1 cellular context compared by ENCODE assay signal in the genomic region with DNA sequence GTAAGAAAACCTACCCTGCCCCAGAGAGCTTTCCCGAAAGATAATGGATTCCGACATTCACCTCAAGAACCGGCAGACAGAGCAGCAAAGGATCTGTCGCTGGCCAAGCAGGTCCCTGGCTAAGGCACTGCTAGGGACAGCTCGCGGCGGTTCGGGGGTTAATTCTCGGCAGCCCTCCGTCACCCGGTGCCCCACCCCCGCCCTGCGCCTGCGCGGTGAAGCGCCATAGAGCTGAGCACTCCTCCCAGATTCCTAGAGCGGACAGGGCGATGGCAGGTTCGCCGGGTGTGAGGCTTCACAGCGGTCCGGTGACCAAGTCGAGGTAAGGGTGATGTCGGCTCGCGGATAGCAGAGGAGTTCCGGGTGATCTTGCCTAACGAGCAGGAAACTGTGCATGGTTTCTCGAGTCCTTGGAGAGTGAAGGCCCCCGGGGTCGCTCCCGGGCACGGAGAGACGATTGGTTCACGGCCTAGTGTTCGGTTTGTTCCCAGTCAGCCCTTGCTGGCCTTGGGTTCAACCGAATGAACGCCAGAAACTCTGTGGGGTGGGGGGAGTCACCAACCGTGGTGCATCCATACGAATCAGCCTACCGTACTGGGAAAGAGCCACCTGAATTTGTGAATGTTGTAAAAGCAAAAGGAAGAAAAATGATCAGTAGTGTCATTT.
TF ChIP-seq lines count a peak whose summit lies in the region.

A gene (minus strand): TSS at position 160 of the 666 bp plus-strand sequence. CDS start 25,877 bp downstream, outside the sequence.

TF ChIP-seq in HepG2, 621 proteins besides CTCF, POLR2A, EP300 and RAD21 (continued from another document and continues in another):
- no peak for TF ChIP-seq ATF7 (IDR thresholded peaks at IDR 0.05)
- peak; percentile 28; the same call in 1 of the 2 replicates for TF ChIP-seq ATF7 (CRISPR knock-in tag; IDR thresholded peaks at IDR 0.05)
- no peak for TF ChIP-seq ZNF234 (CRISPR knock-in tag; conservative IDR thresholded peaks at IDR 0.05)
- TF ChIP-seq, protein P1, sequence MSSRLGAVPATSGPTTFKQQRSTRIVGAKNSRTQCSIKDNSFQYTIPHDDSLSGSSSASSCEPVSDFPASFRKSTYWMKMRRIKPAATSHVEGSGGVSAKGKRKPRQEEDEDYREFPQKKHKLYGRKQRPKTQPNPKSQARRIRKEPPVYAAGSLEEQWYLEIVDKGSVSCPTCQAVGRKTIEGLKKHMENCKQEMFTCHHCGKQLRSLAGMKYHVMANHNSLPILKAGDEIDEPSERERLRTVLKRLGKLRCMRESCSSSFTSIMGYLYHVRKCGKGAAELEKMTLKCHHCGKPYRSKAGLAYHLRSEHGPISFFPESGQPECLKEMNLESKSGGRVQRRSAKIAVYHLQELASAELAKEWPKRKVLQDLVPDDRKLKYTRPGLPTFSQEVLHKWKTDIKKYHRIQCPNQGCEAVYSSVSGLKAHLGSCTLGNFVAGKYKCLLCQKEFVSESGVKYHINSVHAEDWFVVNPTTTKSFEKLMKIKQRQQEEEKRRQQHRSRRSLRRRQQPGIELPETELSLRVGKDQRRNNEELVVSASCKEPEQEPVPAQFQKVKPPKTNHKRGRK (CRISPR knock-in tag; IDR thresholded peaks at IDR 0.05), result no peak
- TF ChIP-seq SOX6 (IDR thresholded peaks at IDR 0.05), result no peak
- peak; percentile 84 for TF ChIP-seq SOX6 (CRISPR knock-in tag; IDR thresholded peaks at IDR 0.05)
- TF ChIP-seq ZNF460 (CRISPR knock-in tag; IDR thresholded peaks at IDR 0.05; ENCODE audit: borderline replicate concordance), result peak; percentile 40; the same call in 1 of the 2 replicates
- peak; percentile 93; the same call in 1 of the 2 replicates for TF ChIP-seq CAMTA2 (CRISPR knock-in tag; IDR thresholded peaks at IDR 0.05; ENCODE audit: borderline replicate concordance)
- TF ChIP-seq, protein P2, sequence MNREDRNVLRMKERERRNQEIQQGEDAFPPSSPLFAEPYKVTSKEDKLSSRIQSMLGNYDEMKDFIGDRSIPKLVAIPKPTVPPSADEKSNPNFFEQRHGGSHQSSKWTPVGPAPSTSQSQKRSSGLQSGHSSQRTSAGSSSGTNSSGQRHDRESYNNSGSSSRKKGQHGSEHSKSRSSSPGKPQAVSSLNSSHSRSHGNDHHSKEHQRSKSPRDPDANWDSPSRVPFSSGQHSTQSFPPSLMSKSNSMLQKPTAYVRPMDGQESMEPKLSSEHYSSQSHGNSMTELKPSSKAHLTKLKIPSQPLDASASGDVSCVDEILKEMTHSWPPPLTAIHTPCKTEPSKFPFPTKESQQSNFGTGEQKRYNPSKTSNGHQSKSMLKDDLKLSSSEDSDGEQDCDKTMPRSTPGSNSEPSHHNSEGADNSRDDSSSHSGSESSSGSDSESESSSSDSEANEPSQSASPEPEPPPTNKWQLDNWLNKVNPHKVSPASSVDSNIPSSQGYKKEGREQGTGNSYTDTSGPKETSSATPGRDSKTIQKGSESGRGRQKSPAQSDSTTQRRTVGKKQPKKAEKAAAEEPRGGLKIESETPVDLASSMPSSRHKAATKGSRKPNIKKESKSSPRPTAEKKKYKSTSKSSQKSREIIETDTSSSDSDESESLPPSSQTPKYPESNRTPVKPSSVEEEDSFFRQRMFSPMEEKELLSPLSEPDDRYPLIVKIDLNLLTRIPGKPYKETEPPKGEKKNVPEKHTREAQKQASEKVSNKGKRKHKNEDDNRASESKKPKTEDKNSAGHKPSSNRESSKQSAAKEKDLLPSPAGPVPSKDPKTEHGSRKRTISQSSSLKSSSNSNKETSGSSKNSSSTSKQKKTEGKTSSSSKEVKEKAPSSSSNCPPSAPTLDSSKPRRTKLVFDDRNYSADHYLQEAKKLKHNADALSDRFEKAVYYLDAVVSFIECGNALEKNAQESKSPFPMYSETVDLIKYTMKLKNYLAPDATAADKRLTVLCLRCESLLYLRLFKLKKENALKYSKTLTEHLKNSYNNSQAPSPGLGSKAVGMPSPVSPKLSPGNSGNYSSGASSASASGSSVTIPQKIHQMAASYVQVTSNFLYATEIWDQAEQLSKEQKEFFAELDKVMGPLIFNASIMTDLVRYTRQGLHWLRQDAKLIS (CRISPR knock-in tag; IDR thresholded peaks at IDR 0.05), result no peak
- TF ChIP-seq ZNF75D (CRISPR knock-in tag; IDR thresholded peaks at IDR 0.05; ENCODE audit: borderline replicate concordance), result no peak
- TF ChIP-seq, protein P3, sequence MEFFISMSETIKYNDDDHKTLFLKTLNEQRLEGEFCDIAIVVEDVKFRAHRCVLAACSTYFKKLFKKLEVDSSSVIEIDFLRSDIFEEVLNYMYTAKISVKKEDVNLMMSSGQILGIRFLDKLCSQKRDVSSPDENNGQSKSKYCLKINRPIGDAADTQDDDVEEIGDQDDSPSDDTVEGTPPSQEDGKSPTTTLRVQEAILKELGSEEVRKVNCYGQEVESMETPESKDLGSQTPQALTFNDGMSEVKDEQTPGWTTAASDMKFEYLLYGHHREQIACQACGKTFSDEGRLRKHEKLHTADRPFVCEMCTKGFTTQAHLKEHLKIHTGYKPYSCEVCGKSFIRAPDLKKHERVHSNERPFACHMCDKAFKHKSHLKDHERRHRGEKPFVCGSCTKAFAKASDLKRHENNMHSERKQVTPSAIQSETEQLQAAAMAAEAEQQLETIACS (CRISPR knock-in tag; IDR thresholded peaks at IDR 0.05), result no peak
- 0 out of 2 replicates have a peak, but pooled peaks have one; percentile 36 for TF ChIP-seq ZNF567 (CRISPR knock-in tag; IDR thresholded peaks at IDR 0.05; ENCODE audit: borderline replicate concordance)
- peak; percentile 37; the same call in 1 of the 2 replicates for TF ChIP-seq GABPA (IDR thresholded peaks at IDR 0.05; ENCODE audit: low read depth, low read length)
- TF ChIP-seq GABPA (CRISPR knock-in tag; IDR thresholded peaks at IDR 0.05; ENCODE audit: low read depth), result peak; percentile 79
- no peak for TF ChIP-seq NFRKB (IDR thresholded peaks at IDR 0.05)
- peak; percentile 78; the same call in 1 of the 2 replicates for TF ChIP-seq TOPORS (CRISPR knock-in tag; IDR thresholded peaks at IDR 0.05)
- TF ChIP-seq TAF15 (IDR thresholded peaks at IDR 0.05; ENCODE audit: low read depth, low read length, poor library complexity, severe bottlenecking), result no peak
- no peak for TF ChIP-seq GZF1 (CRISPR knock-in tag; IDR thresholded peaks at IDR 0.05)
- TF ChIP-seq ZNF652 (CRISPR knock-in tag; IDR thresholded peaks at IDR 0.05; ENCODE audit: borderline replicate concordance, low read depth), result peak; percentile 100
- TF ChIP-seq ZSCAN22 (CRISPR knock-in tag; IDR thresholded peaks at IDR 0.05), result peak; percentile 76; the same call in 1 of the 2 replicates
- TF ChIP-seq, protein P4, sequence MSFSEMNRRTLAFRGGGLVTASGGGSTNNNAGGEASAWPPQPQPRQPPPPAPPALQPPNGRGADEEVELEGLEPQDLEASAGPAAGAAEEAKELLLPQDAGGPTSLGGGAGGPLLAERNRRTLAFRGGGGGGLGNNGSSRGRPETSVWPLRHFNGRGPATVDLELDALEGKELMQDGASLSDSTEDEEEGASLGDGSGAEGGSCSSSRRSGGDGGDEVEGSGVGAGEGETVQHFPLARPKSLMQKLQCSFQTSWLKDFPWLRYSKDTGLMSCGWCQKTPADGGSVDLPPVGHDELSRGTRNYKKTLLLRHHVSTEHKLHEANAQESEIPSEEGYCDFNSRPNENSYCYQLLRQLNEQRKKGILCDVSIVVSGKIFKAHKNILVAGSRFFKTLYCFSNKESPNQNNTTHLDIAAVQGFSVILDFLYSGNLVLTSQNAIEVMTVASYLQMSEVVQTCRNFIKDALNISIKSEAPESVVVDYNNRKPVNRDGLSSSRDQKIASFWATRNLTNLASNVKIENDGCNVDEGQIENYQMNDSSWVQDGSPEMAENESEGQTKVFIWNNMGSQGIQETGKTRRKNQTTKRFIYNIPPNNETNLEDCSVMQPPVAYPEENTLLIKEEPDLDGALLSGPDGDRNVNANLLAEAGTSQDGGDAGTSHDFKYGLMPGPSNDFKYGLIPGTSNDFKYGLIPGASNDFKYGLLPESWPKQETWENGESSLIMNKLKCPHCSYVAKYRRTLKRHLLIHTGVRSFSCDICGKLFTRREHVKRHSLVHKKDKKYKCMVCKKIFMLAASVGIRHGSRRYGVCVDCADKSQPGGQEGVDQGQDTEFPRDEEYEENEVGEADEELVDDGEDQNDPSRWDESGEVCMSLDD (CRISPR knock-in tag; IDR thresholded peaks at IDR 0.05; ENCODE audit: borderline replicate concordance), result peak; percentile 57; the same call in 1 of the 2 replicates
- TF ChIP-seq ZNF335 (CRISPR knock-in tag; IDR thresholded peaks at IDR 0.05), result peak; percentile 93
- TF ChIP-seq ZSCAN9 (CRISPR knock-in tag; IDR thresholded peaks at IDR 0.05; ENCODE audit: borderline replicate concordance), result 0 out of 2 replicates have a peak, but pooled peaks have one; percentile 65
- TF ChIP-seq SOX13 (IDR thresholded peaks at IDR 0.05), result no peak
- 0 out of 4 replicates have a peak, but pooled peaks of 1 of the 2 experiments have one; percentile 41 for TF ChIP-seq SOX13 (CRISPR knock-in tag; conservative IDR thresholded peaks at IDR 0.05 in 1 of 2, IDR thresholded peaks at IDR 0.05 in 1 of 2)
- TF ChIP-seq YEATS2 (CRISPR knock-in tag; IDR thresholded peaks at IDR 0.05; ENCODE audit: borderline replicate concordance), result peak; percentile 95
- TF ChIP-seq ZNF558 (CRISPR knock-in tag; IDR thresholded peaks at IDR 0.05; ENCODE audit: borderline replicate concordance), result peak; percentile 93; the same call in 1 of the 2 replicates
- no peak for TF ChIP-seq ZNF260 (CRISPR knock-in tag; IDR thresholded peaks at IDR 0.05; ENCODE audit: borderline replicate concordance, low read depth)
- no peak for TF ChIP-seq RORA (CRISPR knock-in tag; IDR thresholded peaks at IDR 0.05)
- TF ChIP-seq ZNF761 (CRISPR knock-in tag; conservative IDR thresholded peaks at IDR 0.05), result peak; percentile 86; the same call in 1 of the 2 replicates
- no peak for TF ChIP-seq GTF3A (CRISPR knock-in tag; conservative IDR thresholded peaks at IDR 0.05)
- TF ChIP-seq, protein P5, sequence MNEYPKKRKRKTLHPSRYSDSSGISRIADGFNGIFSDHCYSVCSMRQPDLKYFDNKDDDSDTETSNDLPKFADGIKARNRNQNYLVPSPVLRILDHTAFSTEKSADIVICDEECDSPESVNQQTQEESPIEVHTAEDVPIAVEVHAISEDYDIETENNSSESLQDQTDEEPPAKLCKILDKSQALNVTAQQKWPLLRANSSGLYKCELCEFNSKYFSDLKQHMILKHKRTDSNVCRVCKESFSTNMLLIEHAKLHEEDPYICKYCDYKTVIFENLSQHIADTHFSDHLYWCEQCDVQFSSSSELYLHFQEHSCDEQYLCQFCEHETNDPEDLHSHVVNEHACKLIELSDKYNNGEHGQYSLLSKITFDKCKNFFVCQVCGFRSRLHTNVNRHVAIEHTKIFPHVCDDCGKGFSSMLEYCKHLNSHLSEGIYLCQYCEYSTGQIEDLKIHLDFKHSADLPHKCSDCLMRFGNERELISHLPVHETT (CRISPR knock-in tag; conservative IDR thresholded peaks at IDR 0.05), result peak; percentile 71; the same call in 1 of the 2 replicates
- TF ChIP-seq CREB1 (IDR thresholded peaks at IDR 0.05), result peak; percentile 79
- TF ChIP-seq CREB1 (CRISPR knock-in tag; IDR thresholded peaks at IDR 0.05), result peak; percentile 81
- TF ChIP-seq KMT2A (CRISPR knock-in tag; IDR thresholded peaks at IDR 0.05), result peak; percentile 95
- no peak for TF ChIP-seq RFXANK (CRISPR knock-in tag; IDR thresholded peaks at IDR 0.05)
- TF ChIP-seq ZNF331 (CRISPR knock-in tag; IDR thresholded peaks at IDR 0.05), result peak; percentile 87
- peak; percentile 68; the same call in 1 of the 2 replicates for TF ChIP-seq ZNF766 (CRISPR knock-in tag; IDR thresholded peaks at IDR 0.05; ENCODE audit: borderline replicate concordance)
- TF ChIP-seq NRL (CRISPR knock-in tag; IDR thresholded peaks at IDR 0.05; ENCODE audit: borderline replicate concordance), result peak; percentile 71; the same call in 1 of the 2 replicates
- no peak for TF ChIP-seq FOXA1 (IDR thresholded peaks at IDR 0.05)
- 0 out of 2 replicates have a peak, but pooled peaks have one; percentile 6 for TF ChIP-seq FOXA1 (CRISPR knock-in tag; IDR thresholded peaks at IDR 0.05)
- TF ChIP-seq, protein P6, sequence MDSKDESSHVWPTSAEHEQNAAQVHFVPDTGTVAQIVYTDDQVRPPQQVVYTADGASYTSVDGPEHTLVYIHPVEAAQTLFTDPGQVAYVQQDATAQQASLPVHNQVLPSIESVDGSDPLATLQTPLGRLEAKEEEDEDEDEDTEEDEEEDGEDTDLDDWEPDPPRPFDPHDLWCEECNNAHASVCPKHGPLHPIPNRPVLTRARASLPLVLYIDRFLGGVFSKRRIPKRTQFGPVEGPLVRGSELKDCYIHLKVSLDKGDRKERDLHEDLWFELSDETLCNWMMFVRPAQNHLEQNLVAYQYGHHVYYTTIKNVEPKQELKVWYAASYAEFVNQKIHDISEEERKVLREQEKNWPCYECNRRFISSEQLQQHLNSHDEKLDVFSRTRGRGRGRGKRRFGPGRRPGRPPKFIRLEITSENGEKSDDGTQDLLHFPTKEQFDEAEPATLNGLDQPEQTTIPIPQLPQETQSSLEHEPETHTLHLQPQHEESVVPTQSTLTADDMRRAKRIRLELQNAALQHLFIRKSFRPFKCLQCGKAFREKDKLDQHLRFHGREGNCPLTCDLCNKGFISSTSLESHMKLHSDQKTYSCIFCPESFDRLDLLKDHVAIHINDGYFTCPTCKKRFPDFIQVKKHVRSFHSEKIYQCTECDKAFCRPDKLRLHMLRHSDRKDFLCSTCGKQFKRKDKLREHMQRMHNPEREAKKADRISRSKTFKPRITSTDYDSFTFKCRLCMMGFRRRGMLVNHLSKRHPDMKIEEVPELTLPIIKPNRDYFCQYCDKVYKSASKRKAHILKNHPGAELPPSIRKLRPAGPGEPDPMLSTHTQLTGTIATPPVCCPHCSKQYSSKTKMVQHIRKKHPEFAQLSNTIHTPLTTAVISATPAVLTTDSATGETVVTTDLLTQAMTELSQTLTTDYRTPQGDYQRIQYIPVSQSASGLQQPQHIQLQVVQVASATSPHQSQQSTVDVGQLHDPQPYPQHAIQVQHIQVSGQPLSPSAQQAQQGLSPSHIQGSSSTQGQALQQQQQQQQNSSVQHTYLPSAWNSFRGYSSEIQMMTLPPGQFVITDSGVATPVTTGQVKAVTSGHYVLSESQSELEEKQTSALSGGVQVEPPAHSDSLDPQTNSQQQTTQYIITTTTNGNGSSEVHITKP (CRISPR knock-in tag; IDR thresholded peaks at IDR 0.05; ENCODE audit: low read depth), result peak; percentile 14; the same call in 1 of the 2 replicates
- TF ChIP-seq, protein P7, sequence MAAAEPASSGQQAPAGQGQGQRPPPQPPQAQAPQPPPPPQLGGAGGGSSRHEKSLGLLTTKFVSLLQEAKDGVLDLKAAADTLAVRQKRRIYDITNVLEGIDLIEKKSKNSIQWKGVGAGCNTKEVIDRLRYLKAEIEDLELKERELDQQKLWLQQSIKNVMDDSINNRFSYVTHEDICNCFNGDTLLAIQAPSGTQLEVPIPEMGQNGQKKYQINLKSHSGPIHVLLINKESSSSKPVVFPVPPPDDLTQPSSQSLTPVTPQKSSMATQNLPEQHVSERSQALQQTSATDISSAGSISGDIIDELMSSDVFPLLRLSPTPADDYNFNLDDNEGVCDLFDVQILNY (CRISPR knock-in tag; conservative IDR thresholded peaks at IDR 0.05), result no peak
- no peak for TF ChIP-seq ZNF557 (CRISPR knock-in tag; IDR thresholded peaks at IDR 0.05)
- TF ChIP-seq, protein P8, sequence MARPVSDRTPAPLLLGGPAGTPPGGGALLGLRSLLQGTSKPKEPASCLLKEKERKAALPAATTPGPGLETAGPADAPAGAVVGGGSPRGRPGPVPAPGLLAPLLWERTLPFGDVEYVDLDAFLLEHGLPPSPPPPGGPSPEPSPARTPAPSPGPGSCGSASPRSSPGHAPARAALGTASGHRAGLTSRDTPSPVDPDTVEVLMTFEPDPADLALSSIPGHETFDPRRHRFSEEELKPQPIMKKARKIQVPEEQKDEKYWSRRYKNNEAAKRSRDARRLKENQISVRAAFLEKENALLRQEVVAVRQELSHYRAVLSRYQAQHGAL (CRISPR knock-in tag; IDR thresholded peaks at IDR 0.05; ENCODE audit: not compliant biosample characterization), result no peak
- TF ChIP-seq ISX (CRISPR knock-in tag; conservative IDR thresholded peaks at IDR 0.05), result peak; percentile 82; the same call in 1 of the 2 replicates
- TF ChIP-seq SNRNP70 (IDR thresholded peaks at IDR 0.05; ENCODE audit: low read depth, low read length), result no peak
